In the genomic region with DNA sequence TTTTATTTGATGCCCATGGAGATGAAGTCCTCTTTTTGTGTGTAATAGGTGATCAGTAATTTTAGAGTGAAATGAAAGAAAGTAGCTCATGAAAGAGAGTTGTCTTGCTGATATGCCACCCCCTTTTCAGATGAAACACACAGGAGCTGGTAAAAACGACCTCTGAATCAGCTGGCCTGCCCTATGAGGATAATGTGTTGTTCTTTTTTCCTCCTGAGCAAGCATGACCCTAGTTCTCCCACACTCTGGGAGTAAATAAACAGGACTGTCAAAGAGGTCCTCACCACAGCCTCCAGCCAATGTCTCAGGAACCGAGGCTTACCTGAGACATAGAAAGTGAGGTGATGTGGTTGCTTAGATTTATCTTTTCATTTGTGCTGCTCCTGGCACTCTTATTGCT, we compare ENCODE assay signal across 28 cellular contexts. TPM values are rescaled to one million over a fixed set of nuclear protein-coding genes. Genes with fewer than 3 reads are reported as not detected.
"Had no signal": no experiment of that assay in that cellular context is flagged by ENCODE, and none has a peak within 500 bp of the region (broad histone marks: within the 10 kb centered on the region; RNA-seq: fewer than 3 reads in every experiment).

No MANE protein-coding gene starts in this region.

- H3K9me3 ChIP-seq: colonic mucosa, heart right ventricle, psoas muscle, uterus had no signal

- H3K4me3 ChIP-seq: colonic mucosa, psoas muscle, stomach, uterus had no signal

- H3K27ac ChIP-seq: colonic mucosa, heart right ventricle, parathyroid adenoma, psoas muscle, stomach, uterus had no signal

- H3K9me3 Mint-ChIP-seq: neural crest cell had no signal

- H3K36me3 Mint-ChIP-seq: naive thymus-derived CD4-positive, alpha-beta T cell; type B pancreatic cell had no signal

- H2AFZ ChIP-seq: parathyroid adenoma had no signal

- H3K4me1 ChIP-seq: colonic mucosa, heart right ventricle, parathyroid adenoma, psoas muscle, stomach, uterus had no signal

- DNase-seq: colonic mucosa; effector CD8-positive, alpha-beta T cell; heart right ventricle; islet precursor cell; left cardiac atrium; left ventricle myocardium superior; naive thymus-derived CD4-positive, alpha-beta T cell; psoas muscle; small intestine; stimulated activated CD4-positive, alpha-beta T cell treated with anti-CD3 and anti-CD28 coated beads, Interleukin-12 subunit alpha, Interleukin-12 subunit beta, amount 100 ng/mL, for 4 hours; stimulated activated naive CD4-positive, alpha-beta T cell; stomach; substantia nigra; uterus had no signal

- H3K36me3 ChIP-seq: colonic mucosa, heart right ventricle, stomach, uterus had no signal

- H3K27me3 ChIP-seq: uterus had no signal

- H3K27ac Mint-ChIP-seq: naive thymus-derived CD4-positive, alpha-beta T cell had no signal

- H3K4me3 Mint-ChIP-seq: naive thymus-derived CD4-positive, alpha-beta T cell; neural crest cell had no signal

- H3K79me2 ChIP-seq: parathyroid adenoma had no signal

- ATAC-seq: esophagus mucosa; left ventricle myocardium superior; naive thymus-derived CD4-positive, alpha-beta T cell; psoas muscle had no signal

RNA-seq across cellular contexts. Expression of a gene that starts 29.5 kb away (rescaled TPM):
- total RNA-seq: cerebellum; dermis microvascular lymphatic vessel endothelial cell; esophagus mucosa; fibroblast of lung; frontal cortex; glomerular endothelial cell; heart right ventricle; left cardiac atrium; left ventricle myocardium superior; lung microvascular endothelial cell; mesenteric fat pad; mononuclear cell; naive thymus-derived CD4-positive, alpha-beta T cell; neural crest cell; omental fat pad; psoas muscle; stomach; uterus had no signal
- polyA plus RNA-seq: fibroblast of lung; heart right ventricle; naive thymus-derived CD4-positive, alpha-beta T cell; psoas muscle; small intestine; stomach had no signal

RNA-seq across cellular contexts. Expression of a gene that starts 39.5 kb away (rescaled TPM):
- total RNA-seq: cerebellum; colonic mucosa; dermis microvascular lymphatic vessel endothelial cell; esophagus mucosa; fibroblast of lung; frontal cortex; glomerular endothelial cell; heart right ventricle; left cardiac atrium; left ventricle myocardium superior; lung microvascular endothelial cell; mesenteric fat pad; mononuclear cell; naive thymus-derived CD4-positive, alpha-beta T cell; neural crest cell; omental fat pad; psoas muscle; stomach; uterus had no signal
- polyA plus RNA-seq: fibroblast of lung; heart right ventricle; naive thymus-derived CD4-positive, alpha-beta T cell; psoas muscle; small intestine; stomach; thymus had no signal
